Comparison of ENCODE assay signal across 6 cellular contexts in genomic region chr17:50114849-50115357, GRCh38. TPM values are rescaled to one million over a fixed set of nuclear protein-coding genes. Genes with fewer than 3 reads are reported as not detected.
A peak's percentile ranks its signal among the peaks of the same experiment; 100 is the strongest.
DNase-seq lines count a peak whose midpoint lies in the region; ATAC-seq and TF ChIP-seq lines count a peak whose summit lies in the region.

No MANE protein-coding gene starts in this region.

- 27% methylated on average over 6 of the region's 6 CpGs for WGBS in esophagus muscularis mucosa
- 12% methylated on average over 6 of the region's 6 CpGs; no CpG with 5 or more reads in 1 of the 2 donors for WGBS in transverse colon (ENCODE audit: low coverage in 1 of 2), 2 donors

- H3K4me2 ChIP-seq in PC-3 (ENCODE audit: low read length), result no peak overlapping the region

- in situ Hi-C loops in transverse colon (cut with MboI; ENCODE audit: low pct_ligation_motif_present in 1 of 4, low pct_unique_long_range_greater_than_20kb in 1 of 4, low sequenced_read_pairs in 3 of 4), result no loop called here

- ATAC-seq in PC-3, result peak; percentile 35
- no peak for ATAC-seq in GM19455 (IDR thresholded peaks at IDR 0.05; ENCODE audit: unreplicated experiment)

- TF ChIP-seq POLR2A in esophagus muscularis mucosa (IDR thresholded peaks at IDR 0.05; ENCODE audit: low read depth) (no peak), transverse colon (IDR thresholded peaks at IDR 0.05) (no peak)

- intact Hi-C loops in PC-3 (cut with micrococcal nuclease), result loop anchor here (2.0 kb wide), 1 partner anchor 46 kb away; no protein-coding TSS in a partner anchor
- intact Hi-C loops in esophagus muscularis mucosa (cut with DNase I), result loop anchor here (5.0 kb wide), 1 partner anchor 32 kb away; no protein-coding TSS in a partner anchor
- intact Hi-C loops in transverse colon (cut with DNase I; ENCODE audit: low total_unique reads), result no loop called here

- BruUV-seq in PC-3 (replicated peaks; lab: Mats Ljungman, UMichigan), result no TSS peak

- no peak overlapping the region for H3K4me3 ChIP-seq in PC-3 (ENCODE audit: low read length)
- H3K4me3 ChIP-seq in esophagus muscularis mucosa, result no peak overlapping the region
- H3K4me3 ChIP-seq in transverse colon, result no peak overlapping the region

- no peaks in the 10 kb centered on the region for H3K36me3 ChIP-seq in PC-3 (ENCODE audit: low read depth, low read length)
- peaks cover 6 to 10% (median 8%) of the 10 kb centered on the region in 4 donors for H3K36me3 ChIP-seq in esophagus muscularis mucosa
- no peaks in the 10 kb centered on the region for H3K36me3 ChIP-seq in transverse colon

- POLR2A ChIA-PET in PC-3 (lab: Charles Lee; ENCODE audit: unreplicated experiment), result interaction anchor here (0.6 kb wide), 1 partner anchor 181 kb away, joined by 3 read pairs; no protein-coding TSS in a partner anchor

- peak; percentile 46 for DNase-seq in stimulated activated CD4-positive, alpha-beta T cell treated with anti-CD3 and anti-CD28 coated beads, Interleukin-1b, Interleukin-23, amount 100 ng/mL, for 48 hours
- DNase-seq in stimulated activated CD4-positive, alpha-beta T cell treated with anti-CD3 and anti-CD28 coated beads, Interleukin-12 subunit alpha, Interleukin-12 subunit beta, amount 100 ng/mL, for 4 hours, result no peak
- DNase-seq in PC-3 (peak; percentile 84), esophagus muscularis mucosa (ENCODE audit: extremely low spot score) (no peak), transverse colon (peak; percentile 49)

- CTCF ChIA-PET in PC-3 (lab: Charles Lee), result interaction anchor here (1.2 kb wide), 1 partner anchor 20 kb away, joined by 3 read pairs; the partner anchor contains the start of gene PDK2

- H3K9me2 ChIP-seq in PC-3 (replicated peaks; ENCODE audit: low read length), result no peaks in the 10 kb centered on the region

- no peaks in the 10 kb centered on the region for H3K79me2 ChIP-seq in PC-3 (ENCODE audit: low read length)

- H3F3A ChIP-seq in PC-3 (ENCODE audit: low read length, unreplicated experiment), result no peaks in the 10 kb centered on the region

- H2AFZ ChIP-seq in PC-3 (ENCODE audit: low read length), result no peak overlapping the region

- H3K27me3 ChIP-seq in PC-3 (ENCODE audit: low read length) (peaks cover 5% of the 10 kb centered on the region; the same call in 1 of the 2 replicates), esophagus muscularis mucosa (peaks cover 0 to 5% (median 0%) of the 10 kb centered on the region in 4 donors), transverse colon (peaks cover 18% of the 10 kb centered on the region)

- TF ChIP-seq CTCF in PC-3 (conservative IDR thresholded peaks at IDR 0.05; ENCODE audit: low read depth, low read length) (peak; percentile 96), esophagus muscularis mucosa (IDR thresholded peaks at IDR 0.05) (peak; percentile 35 to 61 (median 48)), transverse colon (IDR thresholded peaks at IDR 0.05) (peak; percentile 36 to 61 (median 50))

- no peak overlapping the region for H3K27ac ChIP-seq in PC-3 (ENCODE audit: low read length)
- H3K27ac ChIP-seq in esophagus muscularis mucosa (replicated peaks in 1 of 4), result no peak overlapping the region
- H3K27ac ChIP-seq in transverse colon, result no peak overlapping the region

- no peaks in the 10 kb centered on the region for H3K9me3 ChIP-seq in PC-3 (ENCODE audit: low read length)
- no peaks in the 10 kb centered on the region for H3K9me3 ChIP-seq in esophagus muscularis mucosa
- H3K9me3 ChIP-seq in transverse colon, result no peaks in the 10 kb centered on the region

- peaks cover 5% of the 10 kb centered on the region; the same call in 1 of the 2 replicates for H3K4me1 ChIP-seq in PC-3 (ENCODE audit: insufficient read depth, low read length)
- H3K4me1 ChIP-seq in esophagus muscularis mucosa, result peaks cover 39 to 62% (median 51%) of the 10 kb centered on the region in 4 donors
- peaks cover 16 to 48% (median 34%) of the 10 kb centered on the region in 4 donors for H3K4me1 ChIP-seq in transverse colon

- H4K20me1 ChIP-seq in PC-3 (ENCODE audit: low read length), result no peaks in the 10 kb centered on the region

- no peak overlapping the region for H3K9ac ChIP-seq in PC-3 (ENCODE audit: low read length)

- TF ChIP-seq EP300 in esophagus muscularis mucosa (IDR thresholded peaks at IDR 0.05) (no peak), transverse colon (IDR thresholded peaks at IDR 0.05; ENCODE audit: low read depth) (no peak)

RNA-seq across cellular contexts. Expression of gene SAMD14, which starts 15.1 kb away (rescaled TPM):
- total RNA-seq in PC-3 (2014; rRNA removed) (0.11 and 0.17 TPM in 2 replicates), esophagus muscularis mucosa (1 to 10 TPM in 3 of 4 donors, under 1 TPM in 1; 0.98 to 1.8 (median 1.5) TPM), transverse colon (1 to 10 TPM in 1 of 4 donors, under 1 TPM in 2, not detected in 1; 0.14 to 1.8 (median 0.32) TPM)

RNA-seq across cellular contexts. Expression of gene PDK2, which starts 19.8 kb away (rescaled TPM):
- total RNA-seq in PC-3 (2014; rRNA removed) (31.9 and 37.6 TPM in 2 replicates), esophagus muscularis mucosa (100 to 1,000 TPM in 1 of 4 donors, 10 to 100 TPM in 3; 31.6 to 118 (median 61.4) TPM), transverse colon (100 to 1,000 TPM in 3 of 4 donors, 10 to 100 TPM in 1; 84.6 to 292 (median 136) TPM)

RNA-seq across cellular contexts. Expression of gene PPP1R9B, which starts 35.6 kb away (rescaled TPM):
- total RNA-seq in PC-3 (2014; rRNA removed), result 67.7 and 95.0 TPM in 2 replicates
- total RNA-seq in esophagus muscularis mucosa, result 10 to 100 TPM; 20.2 to 46.3 (median 37.5) TPM
- 10 to 100 TPM; 19.0 to 29.9 (median 27.7) TPM for total RNA-seq in transverse colon

RNA-seq across cellular contexts. Expression of gene SGCA, which starts 50.9 kb away (rescaled TPM):
- not detected in 2 replicates for total RNA-seq in PC-3 (2014; rRNA removed)
- total RNA-seq in esophagus muscularis mucosa, result 100 to 1,000 TPM in 1 of 4 donors, 10 to 100 TPM in 3; 72.7 to 145 (median 82.8) TPM
- 10 to 100 TPM in 1 of 4 donors, 1 to 10 TPM in 3; 3.7 to 65.3 (median 7.6) TPM for total RNA-seq in transverse colon

RNA-seq across cellular contexts. Expression of gene ITGA3, which starts 59.0 kb away (rescaled TPM):
- total RNA-seq in PC-3 (2014; rRNA removed), result 598 and 763 TPM in 2 replicates
- 10 to 100 TPM; 38.9 to 96.7 (median 58.6) TPM for total RNA-seq in esophagus muscularis mucosa
- total RNA-seq in transverse colon, result 100 to 1,000 TPM; 147 to 294 (median 171) TPM

Comparison
In these comparisons a context has a peak if more than half of its experiments do, and no peak if none do; other contexts are left out.
1. DNase-seq: peak in stimulated activated CD4-positive, alpha-beta T cell treated with anti-CD3 and anti-CD28 coated beads, Interleukin-1b, Interleukin-23, amount 100 ng/mL, for 48 hours (single experiment), PC-3 (single experiment) and transverse colon (single experiment); none in stimulated activated CD4-positive, alpha-beta T cell treated with anti-CD3 and anti-CD28 coated beads, Interleukin-12 subunit alpha, Interleukin-12 subunit beta, amount 100 ng/mL, for 4 hours (single experiment) and esophagus muscularis mucosa (single experiment).
2. Peak in every context shown above with its lines, with median percentiles within 50 percentile points of each other: CTCF ChIP-seq.